Comparison of ENCODE assay signal across 1 cellular context in the genomic region with DNA sequence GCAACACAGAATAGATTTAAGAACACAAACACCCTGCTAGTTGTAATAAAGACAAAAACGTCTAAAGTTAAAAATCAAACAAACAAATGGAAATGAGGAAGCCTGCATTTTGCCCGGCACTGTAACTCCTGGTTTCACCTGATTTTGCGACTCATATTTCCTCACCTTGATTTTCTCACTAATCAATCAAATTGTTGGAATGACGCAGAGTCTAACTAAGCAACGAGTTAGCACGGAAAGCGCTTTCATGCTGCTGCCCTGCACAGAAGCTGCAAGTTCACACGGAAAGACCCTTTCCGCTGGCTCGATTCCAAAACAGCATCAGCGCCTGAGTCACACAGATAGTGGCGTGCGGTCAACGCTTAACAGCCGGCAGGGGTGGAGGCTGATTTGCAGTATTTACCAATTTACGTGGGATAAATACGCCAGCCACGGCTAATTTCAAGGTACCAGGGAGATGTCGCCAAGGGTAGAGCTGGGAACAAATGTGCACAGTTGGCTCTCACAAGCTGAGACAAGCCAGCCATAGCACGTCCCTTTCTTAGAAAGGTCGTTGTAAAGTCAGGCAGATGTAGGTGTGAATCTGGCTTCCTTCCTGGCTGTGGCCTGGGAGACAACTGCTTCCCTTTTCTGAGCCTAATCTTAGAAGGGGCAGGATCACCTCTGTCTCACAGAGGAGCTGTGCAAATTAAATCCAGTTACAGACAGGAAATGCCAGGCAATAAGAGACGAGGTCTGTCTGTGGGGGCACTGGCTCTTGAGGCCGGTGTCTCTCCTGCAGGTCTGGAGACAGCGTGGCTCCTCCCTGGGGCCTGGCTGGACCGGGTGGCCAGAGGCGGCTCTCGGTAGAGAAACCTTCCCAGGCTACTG.
TF ChIP-seq lines count a peak whose summit lies in the region.

No MANE protein-coding gene starts in this region.

TF ChIP-seq in GM12878, 131 proteins besides CTCF, POLR2A, EP300 and RAD21 (continued from another document and continues in another):
- TF ChIP-seq, protein P1, sequence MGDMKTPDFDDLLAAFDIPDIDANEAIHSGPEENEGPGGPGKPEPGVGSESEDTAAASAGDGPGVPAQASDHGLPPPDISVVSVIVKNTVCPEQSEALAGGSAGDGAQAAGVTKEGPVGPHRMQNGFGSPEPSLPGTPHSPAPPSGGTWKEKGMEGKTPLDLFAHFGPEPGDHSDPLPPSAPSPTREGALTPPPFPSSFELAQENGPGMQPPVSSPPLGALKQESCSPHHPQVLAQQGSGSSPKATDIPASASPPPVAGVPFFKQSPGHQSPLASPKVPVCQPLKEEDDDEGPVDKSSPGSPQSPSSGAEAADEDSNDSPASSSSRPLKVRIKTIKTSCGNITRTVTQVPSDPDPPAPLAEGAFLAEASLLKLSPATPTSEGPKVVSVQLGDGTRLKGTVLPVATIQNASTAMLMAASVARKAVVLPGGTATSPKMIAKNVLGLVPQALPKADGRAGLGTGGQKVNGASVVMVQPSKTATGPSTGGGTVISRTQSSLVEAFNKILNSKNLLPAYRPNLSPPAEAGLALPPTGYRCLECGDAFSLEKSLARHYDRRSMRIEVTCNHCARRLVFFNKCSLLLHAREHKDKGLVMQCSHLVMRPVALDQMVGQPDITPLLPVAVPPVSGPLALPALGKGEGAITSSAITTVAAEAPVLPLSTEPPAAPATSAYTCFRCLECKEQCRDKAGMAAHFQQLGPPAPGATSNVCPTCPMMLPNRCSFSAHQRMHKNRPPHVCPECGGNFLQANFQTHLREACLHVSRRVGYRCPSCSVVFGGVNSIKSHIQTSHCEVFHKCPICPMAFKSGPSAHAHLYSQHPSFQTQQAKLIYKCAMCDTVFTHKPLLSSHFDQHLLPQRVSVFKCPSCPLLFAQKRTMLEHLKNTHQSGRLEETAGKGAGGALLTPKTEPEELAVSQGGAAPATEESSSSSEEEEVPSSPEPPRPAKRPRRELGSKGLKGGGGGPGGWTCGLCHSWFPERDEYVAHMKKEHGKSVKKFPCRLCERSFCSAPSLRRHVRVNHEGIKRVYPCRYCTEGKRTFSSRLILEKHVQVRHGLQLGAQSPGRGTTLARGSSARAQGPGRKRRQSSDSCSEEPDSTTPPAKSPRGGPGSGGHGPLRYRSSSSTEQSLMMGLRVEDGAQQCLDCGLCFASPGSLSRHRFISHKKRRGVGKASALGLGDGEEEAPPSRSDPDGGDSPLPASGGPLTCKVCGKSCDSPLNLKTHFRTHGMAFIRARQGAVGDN (IDR thresholded peaks at IDR 0.05) = no peak; the same call in 1 of the 2 replicates
- TF ChIP-seq POU2F2 (IDR thresholded peaks at IDR 0.05; ENCODE audit: borderline replicate concordance, low read depth, low read length) (peak; percentile 54; the same call in 1 of the 3 replicates), POLR2AphosphoS5 (IDR thresholded peaks at IDR 0.05; ENCODE audit: low read length) (0 out of 2 replicates have a peak, but pooled peaks have one; percentile 60), ZNF217 (IDR thresholded peaks at IDR 0.05) (no peak), ASH2L (IDR thresholded peaks at IDR 0.05; ENCODE audit: borderline replicate concordance, low read depth) (no peak), NR2F1 (conservative IDR thresholded peaks at IDR 0.05) (peak; percentile 62; the same call in 1 of the 2 replicates), NFXL1 (IDR thresholded peaks at IDR 0.05; ENCODE audit: borderline replicate concordance) (no peak), MTA3 (IDR thresholded peaks at IDR 0.05; ENCODE audit: borderline replicate concordance, low read length) (no peak; the same call in 1 of the 2 replicates), SIN3A (IDR thresholded peaks at IDR 0.05; ENCODE audit: low read depth, low read length) (no peak), NR2C2 (IDR thresholded peaks at IDR 0.05; ENCODE audit: borderline replicate concordance, control insufficient read depth, insufficient read length, low read depth) (no peak), WRNIP1 (IDR thresholded peaks at IDR 0.05; ENCODE audit: borderline replicate concordance, low read depth, low read length) (no peak), YY1 (IDR thresholded peaks at IDR 0.05; ENCODE audit: low read depth, low read length) (no peak), BCL11A (IDR thresholded peaks at IDR 0.05; ENCODE audit: low read depth, low read length) (peak; percentile 84), RUNX3 (IDR thresholded peaks at IDR 0.05; ENCODE audit: low read length) (peak; percentile 95), MEF2A (IDR thresholded peaks at IDR 0.05; ENCODE audit: insufficient read depth, low read depth, low read length) (no peak; the same call in 1 of the 2 replicates), CHD2 (IDR thresholded peaks at IDR 0.05; ENCODE audit: borderline replicate concordance, low read depth, low read length) (peak; percentile 59; the same call in 1 of the 2 replicates), CREM (IDR thresholded peaks at IDR 0.05; ENCODE audit: low read depth) (peak; percentile 61; the same call in 1 of the 2 replicates), EGR1 (IDR thresholded peaks at IDR 0.05; ENCODE audit: borderline replicate concordance in 1 of 2, low read depth in 2 of 2, low read length in 2 of 2) (0 out of 3 replicates have a peak, but pooled peaks of 1 of the 2 experiments have one; percentile 13), SMARCA5 (IDR thresholded peaks at IDR 0.05) (peak; percentile 38; the same call in 1 of the 2 replicates), SUPT20H (IDR thresholded peaks at IDR 0.05; ENCODE audit: borderline replicate concordance, control insufficient read depth, low read depth, low read length) (no peak), STAT1 (conservative IDR thresholded peaks at IDR 0.05) (no peak), STAT3 (IDR thresholded peaks at IDR 0.05; ENCODE audit: low read depth, low read length) (no peak), FOS (IDR thresholded peaks at IDR 0.05; ENCODE audit: borderline replicate concordance, extremely low read depth, insufficient read length) (no peak), SUZ12 (IDR thresholded peaks at IDR 0.05; ENCODE audit: unreplicated experiment) (no peak), SREBF1 (IDR thresholded peaks at IDR 0.05; ENCODE audit: low read length) (no peak), HCFC1 (IDR thresholded peaks at IDR 0.05; ENCODE audit: low read length) (no peak), CEBPB (IDR thresholded peaks at IDR 0.05; ENCODE audit: borderline replicate concordance in 1 of 2, low read depth in 2 of 2, low read length in 2 of 2) (no peak), HDAC6 (IDR thresholded peaks at IDR 0.05; ENCODE audit: unreplicated experiment) (no peak), ZSCAN29 (IDR thresholded peaks at IDR 0.05) (0 out of 2 replicates have a peak, but pooled peaks have one; percentile 41), IRF4 (IDR thresholded peaks at IDR 0.05; ENCODE audit: low read depth, low read length) (0 out of 2 replicates have a peak, but pooled peaks have one; percentile 39), PAX8 (IDR thresholded peaks at IDR 0.05) (no peak)
- TF ChIP-seq, protein P2, sequence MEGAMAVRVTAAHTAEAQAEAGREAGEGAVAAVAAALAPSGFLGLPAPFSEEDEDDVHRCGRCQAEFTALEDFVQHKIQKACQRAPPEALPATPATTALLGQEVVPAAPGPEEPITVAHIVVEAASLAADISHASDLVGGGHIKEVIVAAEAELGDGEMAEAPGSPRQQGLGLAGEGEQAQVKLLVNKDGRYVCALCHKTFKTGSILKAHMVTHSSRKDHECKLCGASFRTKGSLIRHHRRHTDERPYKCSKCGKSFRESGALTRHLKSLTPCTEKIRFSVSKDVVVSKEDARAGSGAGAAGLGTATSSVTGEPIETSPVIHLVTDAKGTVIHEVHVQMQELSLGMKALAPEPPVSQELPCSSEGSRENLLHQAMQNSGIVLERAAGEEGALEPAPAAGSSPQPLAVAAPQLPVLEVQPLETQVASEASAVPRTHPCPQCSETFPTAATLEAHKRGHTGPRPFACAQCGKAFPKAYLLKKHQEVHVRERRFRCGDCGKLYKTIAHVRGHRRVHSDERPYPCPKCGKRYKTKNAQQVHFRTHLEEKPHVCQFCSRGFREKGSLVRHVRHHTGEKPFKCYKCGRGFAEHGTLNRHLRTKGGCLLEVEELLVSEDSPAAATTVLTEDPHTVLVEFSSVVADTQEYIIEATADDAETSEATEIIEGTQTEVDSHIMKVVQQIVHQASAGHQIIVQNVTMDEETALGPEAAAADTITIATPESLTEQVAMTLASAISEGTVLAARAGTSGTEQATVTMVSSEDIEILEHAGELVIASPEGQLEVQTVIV (IDR thresholded peaks at IDR 0.05; ENCODE audit: borderline replicate concordance, partially characterized antibody) = no peak
- TF ChIP-seq, protein P3, sequence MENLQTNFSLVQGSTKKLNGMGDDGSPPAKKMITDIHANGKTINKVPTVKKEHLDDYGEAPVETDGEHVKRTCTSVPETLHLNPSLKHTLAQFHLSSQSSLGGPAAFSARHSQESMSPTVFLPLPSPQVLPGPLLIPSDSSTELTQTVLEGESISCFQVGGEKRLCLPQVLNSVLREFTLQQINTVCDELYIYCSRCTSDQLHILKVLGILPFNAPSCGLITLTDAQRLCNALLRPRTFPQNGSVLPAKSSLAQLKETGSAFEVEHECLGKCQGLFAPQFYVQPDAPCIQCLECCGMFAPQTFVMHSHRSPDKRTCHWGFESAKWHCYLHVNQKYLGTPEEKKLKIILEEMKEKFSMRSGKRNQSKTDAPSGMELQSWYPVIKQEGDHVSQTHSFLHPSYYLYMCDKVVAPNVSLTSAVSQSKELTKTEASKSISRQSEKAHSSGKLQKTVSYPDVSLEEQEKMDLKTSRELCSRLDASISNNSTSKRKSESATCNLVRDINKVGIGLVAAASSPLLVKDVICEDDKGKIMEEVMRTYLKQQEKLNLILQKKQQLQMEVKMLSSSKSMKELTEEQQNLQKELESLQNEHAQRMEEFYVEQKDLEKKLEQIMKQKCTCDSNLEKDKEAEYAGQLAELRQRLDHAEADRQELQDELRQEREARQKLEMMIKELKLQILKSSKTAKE (IDR thresholded peaks at IDR 0.05; ENCODE audit: low read depth, poor library complexity, severe bottlenecking) = peak; percentile 54
- TF ChIP-seq, protein P4, sequence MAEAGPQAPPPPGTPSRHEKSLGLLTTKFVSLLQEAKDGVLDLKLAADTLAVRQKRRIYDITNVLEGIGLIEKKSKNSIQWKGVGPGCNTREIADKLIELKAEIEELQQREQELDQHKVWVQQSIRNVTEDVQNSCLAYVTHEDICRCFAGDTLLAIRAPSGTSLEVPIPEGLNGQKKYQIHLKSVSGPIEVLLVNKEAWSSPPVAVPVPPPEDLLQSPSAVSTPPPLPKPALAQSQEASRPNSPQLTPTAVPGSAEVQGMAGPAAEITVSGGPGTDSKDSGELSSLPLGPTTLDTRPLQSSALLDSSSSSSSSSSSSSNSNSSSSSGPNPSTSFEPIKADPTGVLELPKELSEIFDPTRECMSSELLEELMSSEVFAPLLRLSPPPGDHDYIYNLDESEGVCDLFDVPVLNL (IDR thresholded peaks at IDR 0.05; ENCODE audit: low read depth, low read length) = no peak
- TF ChIP-seq, protein P5, sequence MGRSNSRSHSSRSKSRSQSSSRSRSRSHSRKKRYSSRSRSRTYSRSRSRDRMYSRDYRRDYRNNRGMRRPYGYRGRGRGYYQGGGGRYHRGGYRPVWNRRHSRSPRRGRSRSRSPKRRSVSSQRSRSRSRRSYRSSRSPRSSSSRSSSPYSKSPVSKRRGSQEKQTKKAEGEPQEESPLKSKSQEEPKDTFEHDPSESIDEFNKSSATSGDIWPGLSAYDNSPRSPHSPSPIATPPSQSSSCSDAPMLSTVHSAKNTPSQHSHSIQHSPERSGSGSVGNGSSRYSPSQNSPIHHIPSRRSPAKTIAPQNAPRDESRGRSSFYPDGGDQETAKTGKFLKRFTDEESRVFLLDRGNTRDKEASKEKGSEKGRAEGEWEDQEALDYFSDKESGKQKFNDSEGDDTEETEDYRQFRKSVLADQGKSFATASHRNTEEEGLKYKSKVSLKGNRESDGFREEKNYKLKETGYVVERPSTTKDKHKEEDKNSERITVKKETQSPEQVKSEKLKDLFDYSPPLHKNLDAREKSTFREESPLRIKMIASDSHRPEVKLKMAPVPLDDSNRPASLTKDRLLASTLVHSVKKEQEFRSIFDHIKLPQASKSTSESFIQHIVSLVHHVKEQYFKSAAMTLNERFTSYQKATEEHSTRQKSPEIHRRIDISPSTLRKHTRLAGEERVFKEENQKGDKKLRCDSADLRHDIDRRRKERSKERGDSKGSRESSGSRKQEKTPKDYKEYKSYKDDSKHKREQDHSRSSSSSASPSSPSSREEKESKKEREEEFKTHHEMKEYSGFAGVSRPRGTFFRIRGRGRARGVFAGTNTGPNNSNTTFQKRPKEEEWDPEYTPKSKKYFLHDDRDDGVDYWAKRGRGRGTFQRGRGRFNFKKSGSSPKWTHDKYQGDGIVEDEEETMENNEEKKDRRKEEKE (IDR thresholded peaks at IDR 0.05) = no peak
- TF ChIP-seq, protein P6, sequence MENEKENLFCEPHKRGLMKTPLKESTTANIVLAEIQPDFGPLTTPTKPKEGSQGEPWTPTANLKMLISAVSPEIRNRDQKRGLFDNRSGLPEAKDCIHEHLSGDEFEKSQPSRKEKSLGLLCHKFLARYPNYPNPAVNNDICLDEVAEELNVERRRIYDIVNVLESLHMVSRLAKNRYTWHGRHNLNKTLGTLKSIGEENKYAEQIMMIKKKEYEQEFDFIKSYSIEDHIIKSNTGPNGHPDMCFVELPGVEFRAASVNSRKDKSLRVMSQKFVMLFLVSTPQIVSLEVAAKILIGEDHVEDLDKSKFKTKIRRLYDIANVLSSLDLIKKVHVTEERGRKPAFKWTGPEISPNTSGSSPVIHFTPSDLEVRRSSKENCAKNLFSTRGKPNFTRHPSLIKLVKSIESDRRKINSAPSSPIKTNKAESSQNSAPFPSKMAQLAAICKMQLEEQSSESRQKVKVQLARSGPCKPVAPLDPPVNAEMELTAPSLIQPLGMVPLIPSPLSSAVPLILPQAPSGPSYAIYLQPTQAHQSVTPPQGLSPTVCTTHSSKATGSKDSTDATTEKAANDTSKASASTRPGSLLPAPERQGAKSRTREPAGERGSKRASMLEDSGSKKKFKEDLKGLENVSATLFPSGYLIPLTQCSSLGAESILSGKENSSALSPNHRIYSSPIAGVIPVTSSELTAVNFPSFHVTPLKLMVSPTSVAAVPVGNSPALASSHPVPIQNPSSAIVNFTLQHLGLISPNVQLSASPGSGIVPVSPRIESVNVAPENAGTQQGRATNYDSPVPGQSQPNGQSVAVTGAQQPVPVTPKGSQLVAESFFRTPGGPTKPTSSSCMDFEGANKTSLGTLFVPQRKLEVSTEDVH (IDR thresholded peaks at IDR 0.05; ENCODE audit: low read depth, partially characterized antibody) = no peak
- TF ChIP-seq, protein P7, sequence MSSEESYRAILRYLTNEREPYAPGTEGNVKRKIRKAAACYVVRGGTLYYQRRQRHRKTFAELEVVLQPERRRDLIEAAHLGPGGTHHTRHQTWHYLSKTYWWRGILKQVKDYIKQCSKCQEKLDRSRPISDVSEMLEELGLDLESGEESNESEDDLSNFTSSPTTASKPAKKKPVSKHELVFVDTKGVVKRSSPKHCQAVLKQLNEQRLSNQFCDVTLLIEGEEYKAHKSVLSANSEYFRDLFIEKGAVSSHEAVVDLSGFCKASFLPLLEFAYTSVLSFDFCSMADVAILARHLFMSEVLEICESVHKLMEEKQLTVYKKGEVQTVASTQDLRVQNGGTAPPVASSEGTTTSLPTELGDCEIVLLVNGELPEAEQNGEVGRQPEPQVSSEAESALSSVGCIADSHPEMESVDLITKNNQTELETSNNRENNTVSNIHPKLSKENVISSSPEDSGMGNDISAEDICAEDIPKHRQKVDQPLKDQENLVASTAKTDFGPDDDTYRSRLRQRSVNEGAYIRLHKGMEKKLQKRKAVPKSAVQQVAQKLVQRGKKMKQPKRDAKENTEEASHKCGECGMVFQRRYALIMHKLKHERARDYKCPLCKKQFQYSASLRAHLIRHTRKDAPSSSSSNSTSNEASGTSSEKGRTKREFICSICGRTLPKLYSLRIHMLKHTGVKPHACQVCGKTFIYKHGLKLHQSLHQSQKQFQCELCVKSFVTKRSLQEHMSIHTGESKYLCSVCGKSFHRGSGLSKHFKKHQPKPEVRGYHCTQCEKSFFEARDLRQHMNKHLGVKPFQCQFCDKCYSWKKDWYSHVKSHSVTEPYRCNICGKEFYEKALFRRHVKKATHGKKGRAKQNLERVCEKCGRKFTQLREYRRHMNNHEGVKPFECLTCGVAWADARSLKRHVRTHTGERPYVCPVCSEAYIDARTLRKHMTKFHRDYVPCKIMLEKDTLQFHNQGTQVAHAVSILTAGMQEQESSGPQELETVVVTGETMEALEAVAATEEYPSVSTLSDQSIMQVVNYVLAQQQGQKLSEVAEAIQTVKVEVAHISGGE (CRISPR knock-in tag; IDR thresholded peaks at IDR 0.05) = no peak
